In the genomic region with DNA sequence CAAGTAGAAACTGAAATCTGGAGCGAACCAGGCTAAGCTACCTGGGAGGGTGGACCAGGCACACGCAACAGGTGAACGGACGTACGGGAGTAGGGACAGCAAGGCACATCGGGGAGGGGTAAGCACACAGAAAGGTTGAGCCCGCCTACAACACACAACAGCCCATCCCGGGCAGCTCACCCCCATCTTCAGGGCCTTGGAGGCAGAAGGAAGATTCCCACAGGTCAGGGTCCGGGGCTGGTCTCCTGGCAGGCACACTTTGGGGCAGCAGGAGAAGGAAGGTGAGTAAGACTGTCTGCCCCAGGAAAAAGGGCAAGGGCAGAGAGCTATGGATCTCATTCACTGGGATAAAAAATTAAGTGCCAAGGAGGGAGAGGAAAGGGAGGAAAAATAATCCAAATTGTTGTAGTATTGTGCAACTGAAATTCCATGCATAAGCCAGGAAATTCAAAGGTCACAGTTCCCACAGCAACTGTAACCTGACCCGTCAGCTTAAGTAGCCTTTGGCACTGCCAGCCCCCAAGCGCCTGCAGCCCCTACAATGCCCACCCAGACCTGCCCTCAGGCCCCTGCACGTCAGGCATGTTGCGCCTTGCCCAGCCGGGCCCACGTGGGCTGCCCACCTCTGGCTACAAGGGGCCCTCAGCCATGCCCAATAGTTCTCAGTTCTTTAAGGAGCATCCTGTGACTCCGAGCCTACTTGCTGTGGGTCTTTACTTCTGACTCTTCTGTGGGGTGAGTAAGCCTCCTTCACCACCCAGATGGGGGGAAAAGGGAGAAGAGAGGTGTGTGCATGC, we compare ENCODE assay signal across 8 cellular contexts. TPM values are rescaled to one million over a fixed set of nuclear protein-coding genes. Genes with fewer than 3 reads are reported as not detected.
DNase-seq lines count a peak whose midpoint lies in the region; ATAC-seq and TF ChIP-seq lines count a peak whose summit lies in the region.

No MANE protein-coding gene starts in this region.

- H3K36me3 ChIP-seq in GM23248 (ENCODE audit: low read depth) (no peaks in the 10 kb centered on the region), cardiac muscle cell (no peaks in the 10 kb centered on the region)

- no peaks in the 10 kb centered on the region for H4K20me1 ChIP-seq in GM23248 (ENCODE audit: insufficient read depth)

- H3K4me3 Mint-ChIP-seq in WTC11: no peak overlapping the region

- H3K9me3 ChIP-seq in GM23248 (ENCODE audit: low read depth) (no peaks in the 10 kb centered on the region), cardiac muscle cell (ENCODE audit: low read depth) (no peaks in the 10 kb centered on the region)

- H3K79me2 ChIP-seq in GM23248 (ENCODE audit: insufficient read depth): peaks cover 100% of the 10 kb centered on the region

- TF ChIP-seq CTCF in WTC11 (IDR thresholded peaks at IDR 0.05) (no peak), cardiac muscle cell (IDR thresholded peaks at IDR 0.05; ENCODE audit: low read depth, low read length) (no peak)

- no peaks in the 10 kb centered on the region for H3K27me3 Mint-ChIP-seq in WTC11 (ENCODE audit: low read depth)

- WGBS in GM23248 (ENCODE audit: low coverage in 1 of 2, low lambda C conversion rate in 2 of 2, missing lambda C conversion rate in 2 of 2), 2 experiments: 70 to 73% methylated on average over 16 of the region's 16 CpGs

- H2AFZ ChIP-seq in GM23248: no peak overlapping the region

- DNase-seq in GM23248: peak; percentile 81
- DNase-seq in WTC11 (ENCODE audit: low spot score): no peak
- peak; percentile 28 to 92 for DNase-seq in cardiac muscle cell (ENCODE audit: low read depth in 1 of 2, low spot score in 1 of 2)
- DNase-seq in sciatic nerve (ENCODE audit: low spot score): peak; percentile 69
- DNase-seq in stimulated activated CD4-positive, alpha-beta T cell treated with anti-CD3 and anti-CD28 coated beads, Interleukin-2, amount 100 ng/mL, for 48 hours: no peak
- DNase-seq in NCI-H187 (lab: John Stamatoyannopoulos, UW): no peak

- intact Hi-C loops in sciatic nerve (cut with DNase I): no loop called here

- POLR2A ChIA-PET in WTC11 (lab: Charles Lee): interaction anchor here (0.5 kb wide), 1 partner anchor 179 kb away, joined by 4 read pairs; no protein-coding TSS in a partner anchor

- peak overlapping the region; percentile 78 for H3K27ac ChIP-seq in GM23248
- peak overlapping the region; percentile 48 for H3K27ac ChIP-seq in cardiac muscle cell

- peak overlapping the region; percentile 58 for H3K9ac ChIP-seq in GM23248

- CTCF ChIA-PET in WTC11 (lab: Charles Lee): interaction anchor here (1.0 to 1.7 kb wide), 3 partner anchors 28 to 230 kb away, joined by 3 to 6 read pairs (median 3); no protein-coding TSS in a partner anchor

- H3K36me3 Mint-ChIP-seq in WTC11: 0 out of 2 replicates have a peak, but pooled peaks cover 7% of the 10 kb centered on the region

- H3K4me3 ChIP-seq in GM23248 (peak overlapping the region; percentile 24; the same call in 1 of the 2 replicates), cardiac muscle cell (no peak overlapping the region)

- no peaks in the 10 kb centered on the region for H3K9me2 ChIP-seq in GM23248 (ENCODE audit: insufficient read depth)

- ATAC-seq in WTC11: peak; percentile 75
- ATAC-seq in sciatic nerve: peak; percentile 86
- no peak for ATAC-seq in GM21528 (IDR thresholded peaks at IDR 0.05; ENCODE audit: low FRiP score, unreplicated experiment)
- no peak for ATAC-seq in HG03457 (IDR thresholded peaks at IDR 0.05; ENCODE audit: unreplicated experiment)

- H3K27me3 ChIP-seq in GM23248 (replicated peaks; ENCODE audit: insufficient read depth) (no peaks in the 10 kb centered on the region), cardiac muscle cell (no peaks in the 10 kb centered on the region)

- in situ Hi-C loops in GM23248 (cut with MboI): no loop called here

- peak overlapping the region; percentile 38 for H3K27ac Mint-ChIP-seq in WTC11

- peaks cover 5% of the 10 kb centered on the region; the same call in 1 of the 2 replicates for H3K9me3 Mint-ChIP-seq in WTC11

- H3K4me2 ChIP-seq in GM23248 (ENCODE audit: unreplicated experiment): peak overlapping the region; percentile 49

- peaks cover 28% of the 10 kb centered on the region for H3F3A ChIP-seq in GM23248 (ENCODE audit: insufficient read depth)

- H3K4me1 ChIP-seq in GM23248 (ENCODE audit: insufficient read depth) (peaks cover 54% of the 10 kb centered on the region), cardiac muscle cell (ENCODE audit: low read depth) (peaks cover 27% of the 10 kb centered on the region)

- H3K4me1 Mint-ChIP-seq in WTC11: peaks cover 26% of the 10 kb centered on the region

TF ChIP-seq in WTC11, 78 proteins besides CTCF, POLR2A, EP300 and RAD21:
- no peak for TF ChIP-seq ELF4 (CRISPR knock-in tag; IDR thresholded peaks at IDR 0.05; ENCODE audit: low read depth)
- no peak for TF ChIP-seq GABPB1 (CRISPR knock-in tag; IDR thresholded peaks at IDR 0.05)
- TF ChIP-seq, protein P1, sequence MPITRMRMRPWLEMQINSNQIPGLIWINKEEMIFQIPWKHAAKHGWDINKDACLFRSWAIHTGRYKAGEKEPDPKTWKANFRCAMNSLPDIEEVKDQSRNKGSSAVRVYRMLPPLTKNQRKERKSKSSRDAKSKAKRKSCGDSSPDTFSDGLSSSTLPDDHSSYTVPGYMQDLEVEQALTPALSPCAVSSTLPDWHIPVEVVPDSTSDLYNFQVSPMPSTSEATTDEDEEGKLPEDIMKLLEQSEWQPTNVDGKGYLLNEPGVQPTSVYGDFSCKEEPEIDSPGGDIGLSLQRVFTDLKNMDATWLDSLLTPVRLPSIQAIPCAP (CRISPR knock-in tag; IDR thresholded peaks at IDR 0.05): no peak
- TF ChIP-seq, protein P2, sequence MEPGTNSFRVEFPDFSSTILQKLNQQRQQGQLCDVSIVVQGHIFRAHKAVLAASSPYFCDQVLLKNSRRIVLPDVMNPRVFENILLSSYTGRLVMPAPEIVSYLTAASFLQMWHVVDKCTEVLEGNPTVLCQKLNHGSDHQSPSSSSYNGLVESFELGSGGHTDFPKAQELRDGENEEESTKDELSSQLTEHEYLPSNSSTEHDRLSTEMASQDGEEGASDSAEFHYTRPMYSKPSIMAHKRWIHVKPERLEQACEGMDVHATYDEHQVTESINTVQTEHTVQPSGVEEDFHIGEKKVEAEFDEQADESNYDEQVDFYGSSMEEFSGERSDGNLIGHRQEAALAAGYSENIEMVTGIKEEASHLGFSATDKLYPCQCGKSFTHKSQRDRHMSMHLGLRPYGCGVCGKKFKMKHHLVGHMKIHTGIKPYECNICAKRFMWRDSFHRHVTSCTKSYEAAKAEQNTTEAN (CRISPR knock-in tag; IDR thresholded peaks at IDR 0.05): no peak
- no peak for TF ChIP-seq NR1H2 (CRISPR knock-in tag; IDR thresholded peaks at IDR 0.05)
- TF ChIP-seq ZNF317 (CRISPR knock-in tag; IDR thresholded peaks at IDR 0.05; ENCODE audit: borderline replicate concordance, low read depth): no peak
- no peak for TF ChIP-seq HMGA2 (CRISPR knock-in tag; IDR thresholded peaks at IDR 0.05)
- TF ChIP-seq SMAD4 (CRISPR knock-in tag; IDR thresholded peaks at IDR 0.05): no peak

RNA-seq across cellular contexts. Expression of a gene that starts 51.8 kb away (rescaled TPM):
- total RNA-seq in GM23248 (2014; rRNA removed; shearing (Covaris generic)): 25.1 and 33.9 TPM in 2 replicates
- polyA plus RNA-seq in GM23248 (2016; fragmentation: Nextera tagmentation; extraction: Ambion mirVana) (6.1 and 6.6 TPM in 2 replicates), cardiac muscle cell (26.6 and 27.3 TPM in 2 replicates)
- total RNA-seq in WTC11 (2021) (35.6 to 41.2 TPM (median 38.8 TPM) in 3 replicates), cardiac muscle cell (48.7 and 76.9 TPM in 2 replicates), sciatic nerve (131 TPM)

Comparison
In these comparisons a context has a peak if more than half of its experiments do, and no peak if none do; other contexts are left out.
1. DNase-seq: peak in GM23248 (single experiment), cardiac muscle cell (2 of 2) and sciatic nerve (single experiment); none in WTC11 (single experiment), stimulated activated CD4-positive, alpha-beta T cell treated with anti-CD3 and anti-CD28 coated beads, Interleukin-2, amount 100 ng/mL, for 48 hours (0 of 2) and NCI-H187 (0 of 2).
2. ATAC-seq: peak in WTC11 (single experiment) and sciatic nerve (single experiment); none in GM21528 (single experiment) and HG03457 (single experiment).